Comparison of ENCODE assay signal across 1 cellular context in the genomic region with DNA sequence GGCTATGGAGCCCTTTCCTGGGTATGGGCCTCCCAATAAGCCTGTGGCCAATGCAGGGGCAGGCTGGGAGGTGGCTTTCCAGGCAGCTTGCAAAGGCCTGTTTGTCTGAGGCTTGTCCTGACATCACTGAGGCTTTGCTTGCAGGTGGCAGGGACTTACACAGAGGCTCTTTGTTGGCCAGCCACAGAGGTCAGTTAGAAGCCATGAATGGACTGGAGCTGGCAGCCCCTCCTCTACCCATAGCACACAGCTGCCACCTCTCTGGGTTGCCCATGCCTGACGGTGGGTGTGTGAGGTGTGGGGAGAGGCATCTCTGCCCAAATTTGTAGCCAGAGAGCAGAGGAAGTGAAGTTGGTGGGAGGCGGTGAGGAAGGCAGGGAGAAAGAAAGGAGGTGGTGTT.
TF ChIP-seq lines count a peak whose summit lies in the region.

No MANE protein-coding gene starts in this region.

TF ChIP-seq in GM12878, 131 proteins besides CTCF, POLR2A, EP300 and RAD21:
- TF ChIP-seq, protein P1, sequence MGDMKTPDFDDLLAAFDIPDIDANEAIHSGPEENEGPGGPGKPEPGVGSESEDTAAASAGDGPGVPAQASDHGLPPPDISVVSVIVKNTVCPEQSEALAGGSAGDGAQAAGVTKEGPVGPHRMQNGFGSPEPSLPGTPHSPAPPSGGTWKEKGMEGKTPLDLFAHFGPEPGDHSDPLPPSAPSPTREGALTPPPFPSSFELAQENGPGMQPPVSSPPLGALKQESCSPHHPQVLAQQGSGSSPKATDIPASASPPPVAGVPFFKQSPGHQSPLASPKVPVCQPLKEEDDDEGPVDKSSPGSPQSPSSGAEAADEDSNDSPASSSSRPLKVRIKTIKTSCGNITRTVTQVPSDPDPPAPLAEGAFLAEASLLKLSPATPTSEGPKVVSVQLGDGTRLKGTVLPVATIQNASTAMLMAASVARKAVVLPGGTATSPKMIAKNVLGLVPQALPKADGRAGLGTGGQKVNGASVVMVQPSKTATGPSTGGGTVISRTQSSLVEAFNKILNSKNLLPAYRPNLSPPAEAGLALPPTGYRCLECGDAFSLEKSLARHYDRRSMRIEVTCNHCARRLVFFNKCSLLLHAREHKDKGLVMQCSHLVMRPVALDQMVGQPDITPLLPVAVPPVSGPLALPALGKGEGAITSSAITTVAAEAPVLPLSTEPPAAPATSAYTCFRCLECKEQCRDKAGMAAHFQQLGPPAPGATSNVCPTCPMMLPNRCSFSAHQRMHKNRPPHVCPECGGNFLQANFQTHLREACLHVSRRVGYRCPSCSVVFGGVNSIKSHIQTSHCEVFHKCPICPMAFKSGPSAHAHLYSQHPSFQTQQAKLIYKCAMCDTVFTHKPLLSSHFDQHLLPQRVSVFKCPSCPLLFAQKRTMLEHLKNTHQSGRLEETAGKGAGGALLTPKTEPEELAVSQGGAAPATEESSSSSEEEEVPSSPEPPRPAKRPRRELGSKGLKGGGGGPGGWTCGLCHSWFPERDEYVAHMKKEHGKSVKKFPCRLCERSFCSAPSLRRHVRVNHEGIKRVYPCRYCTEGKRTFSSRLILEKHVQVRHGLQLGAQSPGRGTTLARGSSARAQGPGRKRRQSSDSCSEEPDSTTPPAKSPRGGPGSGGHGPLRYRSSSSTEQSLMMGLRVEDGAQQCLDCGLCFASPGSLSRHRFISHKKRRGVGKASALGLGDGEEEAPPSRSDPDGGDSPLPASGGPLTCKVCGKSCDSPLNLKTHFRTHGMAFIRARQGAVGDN (IDR thresholded peaks at IDR 0.05), result peak; percentile 56; the same call in 1 of the 2 replicates
- no peak for TF ChIP-seq CBX3 (IDR thresholded peaks at IDR 0.05; ENCODE audit: borderline replicate concordance, low read depth)
- TF ChIP-seq SPI1 (IDR thresholded peaks at IDR 0.05; ENCODE audit: borderline replicate concordance, insufficient read depth, low read depth, low read length), result 0 out of 2 replicates have a peak, but pooled peaks have one; percentile 15
- TF ChIP-seq KAT2A (conservative IDR thresholded peaks at IDR 0.05; ENCODE audit: control insufficient read depth, low read depth, low read length), result no peak
- TF ChIP-seq MYC (IDR thresholded peaks at IDR 0.05; ENCODE audit: insufficient read depth, insufficient read length, insufficient replicate concordance, low read length, severe bottlenecking), result no peak
- 0 out of 2 replicates have a peak, but pooled peaks have one; percentile 21 for TF ChIP-seq HDGF (IDR thresholded peaks at IDR 0.05)
- TF ChIP-seq GATAD2B (conservative IDR thresholded peaks at IDR 0.05; ENCODE audit: low read depth), result peak; percentile 49; the same call in 1 of the 2 replicates
- no peak for TF ChIP-seq YBX1 (IDR thresholded peaks at IDR 0.05)
- TF ChIP-seq IKZF1 (conservative IDR thresholded peaks at IDR 0.05), result peak; percentile 50
- TF ChIP-seq SRF (IDR thresholded peaks at IDR 0.05; ENCODE audit: low read depth in 2 of 2, low read length in 2 of 2), result no peak
- peak in 1 of 2 experiments; percentile 7; a peak in 1 of 4 replicates for TF ChIP-seq BHLHE40 (IDR thresholded peaks at IDR 0.05; ENCODE audit: borderline replicate concordance in 1 of 2, low read depth in 2 of 2, low read length in 1 of 2)
- TF ChIP-seq, protein P2, sequence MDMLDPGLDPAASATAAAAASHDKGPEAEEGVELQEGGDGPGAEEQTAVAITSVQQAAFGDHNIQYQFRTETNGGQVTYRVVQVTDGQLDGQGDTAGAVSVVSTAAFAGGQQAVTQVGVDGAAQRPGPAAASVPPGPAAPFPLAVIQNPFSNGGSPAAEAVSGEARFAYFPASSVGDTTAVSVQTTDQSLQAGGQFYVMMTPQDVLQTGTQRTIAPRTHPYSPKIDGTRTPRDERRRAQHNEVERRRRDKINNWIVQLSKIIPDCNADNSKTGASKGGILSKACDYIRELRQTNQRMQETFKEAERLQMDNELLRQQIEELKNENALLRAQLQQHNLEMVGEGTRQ (IDR thresholded peaks at IDR 0.05; ENCODE audit: borderline replicate concordance, low read depth, low read length), result no peak
- TF ChIP-seq PML (IDR thresholded peaks at IDR 0.05; ENCODE audit: low read length), result no peak
- TF ChIP-seq, protein P3, sequence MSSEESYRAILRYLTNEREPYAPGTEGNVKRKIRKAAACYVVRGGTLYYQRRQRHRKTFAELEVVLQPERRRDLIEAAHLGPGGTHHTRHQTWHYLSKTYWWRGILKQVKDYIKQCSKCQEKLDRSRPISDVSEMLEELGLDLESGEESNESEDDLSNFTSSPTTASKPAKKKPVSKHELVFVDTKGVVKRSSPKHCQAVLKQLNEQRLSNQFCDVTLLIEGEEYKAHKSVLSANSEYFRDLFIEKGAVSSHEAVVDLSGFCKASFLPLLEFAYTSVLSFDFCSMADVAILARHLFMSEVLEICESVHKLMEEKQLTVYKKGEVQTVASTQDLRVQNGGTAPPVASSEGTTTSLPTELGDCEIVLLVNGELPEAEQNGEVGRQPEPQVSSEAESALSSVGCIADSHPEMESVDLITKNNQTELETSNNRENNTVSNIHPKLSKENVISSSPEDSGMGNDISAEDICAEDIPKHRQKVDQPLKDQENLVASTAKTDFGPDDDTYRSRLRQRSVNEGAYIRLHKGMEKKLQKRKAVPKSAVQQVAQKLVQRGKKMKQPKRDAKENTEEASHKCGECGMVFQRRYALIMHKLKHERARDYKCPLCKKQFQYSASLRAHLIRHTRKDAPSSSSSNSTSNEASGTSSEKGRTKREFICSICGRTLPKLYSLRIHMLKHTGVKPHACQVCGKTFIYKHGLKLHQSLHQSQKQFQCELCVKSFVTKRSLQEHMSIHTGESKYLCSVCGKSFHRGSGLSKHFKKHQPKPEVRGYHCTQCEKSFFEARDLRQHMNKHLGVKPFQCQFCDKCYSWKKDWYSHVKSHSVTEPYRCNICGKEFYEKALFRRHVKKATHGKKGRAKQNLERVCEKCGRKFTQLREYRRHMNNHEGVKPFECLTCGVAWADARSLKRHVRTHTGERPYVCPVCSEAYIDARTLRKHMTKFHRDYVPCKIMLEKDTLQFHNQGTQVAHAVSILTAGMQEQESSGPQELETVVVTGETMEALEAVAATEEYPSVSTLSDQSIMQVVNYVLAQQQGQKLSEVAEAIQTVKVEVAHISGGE (CRISPR knock-in tag; IDR thresholded peaks at IDR 0.05), result no peak
- TF ChIP-seq SUZ12 (IDR thresholded peaks at IDR 0.05; ENCODE audit: unreplicated experiment), result no peak
- TF ChIP-seq, protein P4, sequence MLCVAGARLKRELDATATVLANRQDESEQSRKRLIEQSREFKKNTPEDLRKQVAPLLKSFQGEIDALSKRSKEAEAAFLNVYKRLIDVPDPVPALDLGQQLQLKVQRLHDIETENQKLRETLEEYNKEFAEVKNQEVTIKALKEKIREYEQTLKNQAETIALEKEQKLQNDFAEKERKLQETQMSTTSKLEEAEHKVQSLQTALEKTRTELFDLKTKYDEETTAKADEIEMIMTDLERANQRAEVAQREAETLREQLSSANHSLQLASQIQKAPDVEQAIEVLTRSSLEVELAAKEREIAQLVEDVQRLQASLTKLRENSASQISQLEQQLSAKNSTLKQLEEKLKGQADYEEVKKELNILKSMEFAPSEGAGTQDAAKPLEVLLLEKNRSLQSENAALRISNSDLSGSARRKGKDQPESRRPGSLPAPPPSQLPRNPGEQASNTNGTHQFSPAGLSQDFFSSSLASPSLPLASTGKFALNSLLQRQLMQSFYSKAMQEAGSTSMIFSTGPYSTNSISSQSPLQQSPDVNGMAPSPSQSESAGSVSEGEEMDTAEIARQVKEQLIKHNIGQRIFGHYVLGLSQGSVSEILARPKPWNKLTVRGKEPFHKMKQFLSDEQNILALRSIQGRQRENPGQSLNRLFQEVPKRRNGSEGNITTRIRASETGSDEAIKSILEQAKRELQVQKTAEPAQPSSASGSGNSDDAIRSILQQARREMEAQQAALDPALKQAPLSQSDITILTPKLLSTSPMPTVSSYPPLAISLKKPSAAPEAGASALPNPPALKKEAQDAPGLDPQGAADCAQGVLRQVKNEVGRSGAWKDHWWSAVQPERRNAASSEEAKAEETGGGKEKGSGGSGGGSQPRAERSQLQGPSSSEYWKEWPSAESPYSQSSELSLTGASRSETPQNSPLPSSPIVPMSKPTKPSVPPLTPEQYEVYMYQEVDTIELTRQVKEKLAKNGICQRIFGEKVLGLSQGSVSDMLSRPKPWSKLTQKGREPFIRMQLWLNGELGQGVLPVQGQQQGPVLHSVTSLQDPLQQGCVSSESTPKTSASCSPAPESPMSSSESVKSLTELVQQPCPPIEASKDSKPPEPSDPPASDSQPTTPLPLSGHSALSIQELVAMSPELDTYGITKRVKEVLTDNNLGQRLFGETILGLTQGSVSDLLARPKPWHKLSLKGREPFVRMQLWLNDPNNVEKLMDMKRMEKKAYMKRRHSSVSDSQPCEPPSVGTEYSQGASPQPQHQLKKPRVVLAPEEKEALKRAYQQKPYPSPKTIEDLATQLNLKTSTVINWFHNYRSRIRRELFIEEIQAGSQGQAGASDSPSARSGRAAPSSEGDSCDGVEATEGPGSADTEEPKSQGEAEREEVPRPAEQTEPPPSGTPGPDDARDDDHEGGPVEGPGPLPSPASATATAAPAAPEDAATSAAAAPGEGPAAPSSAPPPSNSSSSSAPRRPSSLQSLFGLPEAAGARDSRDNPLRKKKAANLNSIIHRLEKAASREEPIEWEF (IDR thresholded peaks at IDR 0.05; ENCODE audit: insufficient replicate concordance, low read depth, low read length), result no peak
- TF ChIP-seq TARDBP (IDR thresholded peaks at IDR 0.05; ENCODE audit: borderline replicate concordance), result no peak
- TF ChIP-seq NR2F1 (conservative IDR thresholded peaks at IDR 0.05), result peak; percentile 58; the same call in 1 of the 2 replicates
- no peak for TF ChIP-seq HDAC2 (IDR thresholded peaks at IDR 0.05)
- no peak for TF ChIP-seq RAD51 (IDR thresholded peaks at IDR 0.05)
- TF ChIP-seq POLR2AphosphoS5 (IDR thresholded peaks at IDR 0.05; ENCODE audit: low read length), result 0 out of 2 replicates have a peak, but pooled peaks have one; percentile 17
